Comparison of ENCODE assay signal across 22 cellular contexts in genomic region chr11:87331273-87331672, GRCh38.
"Had no signal": no experiment of that assay in that cellular context is flagged by ENCODE, and none has a peak within 500 bp of the region (broad histone marks: within the 10 kb centered on the region; RNA-seq: fewer than 3 reads in every experiment).

No MANE protein-coding gene starts in this region.

- H3K27me3 Mint-ChIP-seq: activated naive CD4-positive, alpha-beta T cell treated with anti-CD3 and anti-CD28 coated beads, Interleukin-2, amount 10 ng/mL, durations not matched to agents 7 days and 5 days; naive thymus-derived CD4-positive, alpha-beta T cell had no signal

- H3K4me1 ChIP-seq: thyroid gland had no signal

- H3K4me3 ChIP-seq: coronary artery, esophagus muscularis mucosa, mucosa of descending colon, thyroid gland had no signal

- H3K36me3 ChIP-seq: thyroid gland had no signal

- H3K4me1 Mint-ChIP-seq: activated naive CD4-positive, alpha-beta T cell treated with anti-CD3 and anti-CD28 coated beads, Interleukin-2, amount 10 ng/mL, durations not matched to agents 7 days and 5 days; naive thymus-derived CD4-positive, alpha-beta T cell; stimulated activated effector memory CD8-positive, alpha-beta T cell treated with anti-CD3 and anti-CD28 coated beads, Interleukin-12 subunit alpha, Interleukin-12 subunit beta, amount 100 ng/mL, for 72 hours had no signal

- DNase-seq: activated CD4-positive, alpha-beta T cell treated with anti-CD3 and anti-CD28 coated beads for 1 hour; activated CD4-positive, alpha-beta T cell treated with anti-CD3 and anti-CD28 coated beads, Interleukin-2, amount 50 U/mL, for 48 hours; activated naive CD4-positive, alpha-beta T cell treated with anti-CD3 and anti-CD28 coated beads, Interleukin-2, amount 10 ng/mL, durations not matched to agents 7 days and 5 days; activated T-cell treated with anti-CD3 and anti-CD28 coated beads, Interleukin-2, amount 50 U/mL, for 1 hour; central memory CD4-positive, alpha-beta T cell; foreskin melanocyte; islet precursor cell; mucosa of descending colon; naive thymus-derived CD4-positive, alpha-beta T cell; nucleus accumbens; posterior cingulate gyrus; stimulated activated CD4-positive, alpha-beta T cell treated with anti-CD3 and anti-CD28 coated beads, Interleukin-12 subunit alpha, Interleukin-12 subunit beta, amount 100 ng/mL, for 4 hours; stimulated activated CD4-positive, alpha-beta T cell treated with anti-CD3 and anti-CD28 coated beads, Interleukin-2, amount 100 ng/mL, for 24 hours; T-helper 1 cell; T1000; thyroid gland had no signal

- H3K4me3 Mint-ChIP-seq: activated naive CD4-positive, alpha-beta T cell treated with anti-CD3 and anti-CD28 coated beads, Interleukin-2, amount 10 ng/mL, durations not matched to agents 7 days and 5 days; naive thymus-derived CD4-positive, alpha-beta T cell; stimulated activated effector memory CD8-positive, alpha-beta T cell treated with anti-CD3 and anti-CD28 coated beads, Interleukin-12 subunit alpha, Interleukin-12 subunit beta, amount 100 ng/mL, for 72 hours had no signal

- H3K9me3 Mint-ChIP-seq: activated T-helper 2 cell treated with anti-CD3 and anti-CD28 coated beads, Interferon-gamma antibody, Interleukin-2, Interleukin-4, amounts not matched to agents 10 μg/mL and 5 μg/mL and 100 μg/mL, durations not matched to agents 14 hours and 24 hours and 36 hours had no signal

- H3K27ac Mint-ChIP-seq: activated naive CD4-positive, alpha-beta T cell treated with anti-CD3 and anti-CD28 coated beads, Interleukin-2, amount 10 ng/mL, durations not matched to agents 7 days and 5 days; activated T-helper 2 cell treated with anti-CD3 and anti-CD28 coated beads, Interferon-gamma antibody, Interleukin-2, Interleukin-4, amounts not matched to agents 10 μg/mL and 5 μg/mL and 100 μg/mL, durations not matched to agents 14 hours and 24 hours and 36 hours; stimulated activated effector memory CD8-positive, alpha-beta T cell treated with anti-CD3 and anti-CD28 coated beads, Interleukin-12 subunit alpha, Interleukin-12 subunit beta, amount 100 ng/mL, for 72 hours had no signal

- H3K36me3 Mint-ChIP-seq: stimulated activated effector memory CD8-positive, alpha-beta T cell treated with anti-CD3 and anti-CD28 coated beads, Interleukin-12 subunit alpha, Interleukin-12 subunit beta, amount 100 ng/mL, for 72 hours had no signal

- ATAC-seq: left lobe of liver; mucosa of descending colon; naive thymus-derived CD4-positive, alpha-beta T cell; SK-N-SH treated with all-trans-retinoic acid at 6 μM for 48 hours; stimulated activated effector memory CD8-positive, alpha-beta T cell treated with anti-CD3 and anti-CD28 coated beads, Interleukin-12 subunit alpha, Interleukin-12 subunit beta, amount 100 ng/mL, for 72 hours had no signal

- H3K9me3 ChIP-seq: thyroid gland had no signal

- H3K27me3 ChIP-seq: esophagus muscularis mucosa, thyroid gland had no signal
